25 cellular contexts compared by ENCODE assay signal in genomic region chr3:36833160-36833814, GRCh38.
"Had no signal": no experiment of that assay in that cellular context is flagged by ENCODE, and none has a peak within 500 bp of the region (broad histone marks: within the 10 kb centered on the region; RNA-seq: fewer than 3 reads in every experiment).

No MANE protein-coding gene starts in this region.

- H3K4me1 ChIP-seq: gastroesophageal sphincter, heart left ventricle, prostate gland, right atrium auricular region, transverse colon, upper lobe of right lung, vagina had no signal

- H3K27me3 Mint-ChIP-seq: effector memory CD8-positive, alpha-beta T cell; naive thymus-derived CD4-positive, alpha-beta T cell; stimulated activated naive B cell treated with anti-CD40 and anti-IgM and Interleukin-4, amounts not matched to agents 10 μg/mL and 1 μg/mL and 100 μg/mL, for 72 hours; stimulated activated naive CD8-positive, alpha-beta T cell treated with anti-CD3 and anti-CD28 coated beads, Interleukin-15, Interleukin-2, amounts not matched to agents 100 ng/mL and 50 ng/mL, for 24 hours had no signal

- H3K27ac ChIP-seq: gastroesophageal sphincter, heart left ventricle, neural progenitor cell, prostate gland, right atrium auricular region, skin epidermis, thoracic aorta, transverse colon, upper lobe of right lung, vagina had no signal

- DNase-seq: cerebellar nuclear complex; cortex of kidney; effector memory CD8-positive, alpha-beta T cell; heart left ventricle; hippocampal formation; mesenchymal stem cell; midbrain; naive thymus-derived CD4-positive, alpha-beta T cell; nucleus accumbens; stimulated activated CD4-positive, alpha-beta T cell treated with anti-CD3 and anti-CD28 coated beads, Interleukin-15, amount 100 ng/mL, for 24 hours; stimulated activated CD4-positive, alpha-beta T cell treated with anti-CD3 and anti-CD28 coated beads, Interleukin-2, amount 100 ng/mL, for 48 hours; stimulated activated naive B cell treated with anti-CD40 and anti-IgM and Interleukin-4, amounts not matched to agents 10 μg/mL and 1 μg/mL and 100 μg/mL, for 72 hours; transverse colon; upper lobe of right lung had no signal

- H3K36me3 ChIP-seq: neural progenitor cell, prostate gland had no signal

- ATAC-seq: effector memory CD8-positive, alpha-beta T cell; gastroesophageal sphincter; heart left ventricle; naive thymus-derived CD4-positive, alpha-beta T cell; stimulated activated naive B cell treated with anti-CD40 and anti-IgM and Interleukin-4, amounts not matched to agents 10 μg/mL and 1 μg/mL and 100 μg/mL, for 72 hours; upper lobe of right lung had no signal

- H3K9me3 Mint-ChIP-seq: effector memory CD8-positive, alpha-beta T cell; naive thymus-derived CD4-positive, alpha-beta T cell; nephron; stimulated activated naive B cell treated with anti-CD40 and anti-IgM and Interleukin-4, amounts not matched to agents 10 μg/mL and 1 μg/mL and 100 μg/mL, for 72 hours; stimulated activated naive CD8-positive, alpha-beta T cell treated with anti-CD3 and anti-CD28 coated beads, Interleukin-15, Interleukin-2, amounts not matched to agents 100 ng/mL and 50 ng/mL, for 24 hours had no signal

- H3K4me3 ChIP-seq: gastroesophageal sphincter, heart left ventricle, lung, neural progenitor cell, prostate gland, right atrium auricular region, skin epidermis, thoracic aorta, transverse colon, upper lobe of right lung, vagina had no signal

- H2AFZ ChIP-seq: neural progenitor cell had no signal

- FAIRE-seq: keratinocyte had no signal

- H3K27ac Mint-ChIP-seq: effector memory CD8-positive, alpha-beta T cell; nephron; neural progenitor cell; stimulated activated naive B cell treated with anti-CD40 and anti-IgM and Interleukin-4, amounts not matched to agents 10 μg/mL and 1 μg/mL and 100 μg/mL, for 72 hours; stimulated activated naive CD8-positive, alpha-beta T cell treated with anti-CD3 and anti-CD28 coated beads, Interleukin-15, Interleukin-2, amounts not matched to agents 100 ng/mL and 50 ng/mL, for 24 hours had no signal

- H3K27me3 ChIP-seq: gastroesophageal sphincter, heart left ventricle, neural progenitor cell, right atrium auricular region, transverse colon, upper lobe of right lung, vagina had no signal

- H3K4me1 Mint-ChIP-seq: neural progenitor cell; stimulated activated naive B cell treated with anti-CD40 and anti-IgM and Interleukin-4, amounts not matched to agents 10 μg/mL and 1 μg/mL and 100 μg/mL, for 72 hours had no signal

- H3K4me2 ChIP-seq: neural progenitor cell had no signal

- H3K4me3 Mint-ChIP-seq: effector memory CD8-positive, alpha-beta T cell; naive thymus-derived CD4-positive, alpha-beta T cell; nephron; neural progenitor cell; stimulated activated naive B cell treated with anti-CD40 and anti-IgM and Interleukin-4, amounts not matched to agents 10 μg/mL and 1 μg/mL and 100 μg/mL, for 72 hours; stimulated activated naive CD8-positive, alpha-beta T cell treated with anti-CD3 and anti-CD28 coated beads, Interleukin-15, Interleukin-2, amounts not matched to agents 100 ng/mL and 50 ng/mL, for 24 hours had no signal

- H3K9me3 ChIP-seq: gastroesophageal sphincter, heart left ventricle, prostate gland, right atrium auricular region, thoracic aorta, transverse colon, upper lobe of right lung, vagina had no signal

- H3K9ac ChIP-seq: neural progenitor cell had no signal
